In the genomic region with DNA sequence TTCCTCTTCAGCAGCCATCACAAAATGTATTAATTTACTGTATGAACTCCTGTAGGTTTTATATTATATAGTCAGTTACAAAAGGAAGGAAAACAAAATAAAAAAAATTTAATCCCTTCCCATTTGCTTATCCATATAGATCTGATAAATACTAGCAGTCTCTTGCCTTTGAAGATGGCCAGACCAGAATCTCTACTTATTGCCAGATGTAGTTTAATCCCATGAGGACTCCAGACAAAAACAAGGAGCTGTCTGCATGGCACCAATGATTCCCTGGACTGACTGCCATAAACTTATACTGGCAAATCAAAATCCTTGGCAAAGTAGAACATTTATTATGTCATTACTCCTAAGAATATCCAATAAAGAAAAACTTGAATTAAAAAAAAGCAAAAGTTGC, we compare ENCODE assay signal across 19 cellular contexts.
DNase-seq lines count a peak whose midpoint lies in the region; ATAC-seq and TF ChIP-seq lines count a peak whose summit lies in the region.
"Had no signal": no experiment of that assay in that cellular context is flagged by ENCODE, and none has a peak within 500 bp of the region (broad histone marks: within the 10 kb centered on the region; RNA-seq: fewer than 3 reads in every experiment).

No MANE protein-coding gene starts in this region.

- no peaks in the 10 kb centered on the region for H3K79me2 ChIP-seq in SK-N-SH (ENCODE audit: insufficient read depth)

- H3K9me2 ChIP-seq in SK-N-SH = no peaks in the 10 kb centered on the region

- peaks cover 20% of the 10 kb centered on the region for H3F3A ChIP-seq in SK-N-SH (replicated peaks; ENCODE audit: insufficient read depth)

- peaks cover 6% of the 10 kb centered on the region for H3K4me1 Mint-ChIP-seq in progenitor cell of endocrine pancreas (ENCODE audit: low read depth)

- H3K27ac ChIP-seq in A673 (ENCODE audit: low read depth, low read length, poor library complexity, severe bottlenecking) = no peak overlapping the region
- H3K27ac ChIP-seq in SK-N-SH (ENCODE audit: low read depth in 2 of 2, low read length in 1 of 2) = no peak overlapping the region; a peak in 1 of 4 replicates
- H3K27ac ChIP-seq: 22Rv1 had no signal

- BruUV-seq in A673 (replicated peaks; lab: Mats Ljungman, UMichigan) = no TSS peak

- H3K9me3 Mint-ChIP-seq in progenitor cell of endocrine pancreas (ENCODE audit: low read depth) = no peaks in the 10 kb centered on the region
- H3K9me3 Mint-ChIP-seq: CD4-positive, alpha-beta memory T cell; HFFc6 had no signal

- no peaks in the 10 kb centered on the region for H3K9me3 ChIP-seq in A673 (ENCODE audit: low read depth, low read length, poor library complexity, severe bottlenecking)
- H3K9me3 ChIP-seq in SK-N-SH = no peaks in the 10 kb centered on the region
- H3K9me3 ChIP-seq: HAP-1 had no signal

- TF ChIP-seq CTCF in A673 (conservative IDR thresholded peaks at IDR 0.05; ENCODE audit: low read depth, low read length) (no peak), SK-N-SH (IDR thresholded peaks at IDR 0.05) (no peak), progenitor cell of endocrine pancreas (IDR thresholded peaks at IDR 0.05; ENCODE audit: unreplicated experiment) (no peak)

- no peak for ATAC-seq in stimulated activated naive CD8-positive, alpha-beta T cell treated with anti-CD3 and anti-CD28 coated beads, Interleukin-15, Interleukin-2, amounts not matched to agents 100 U/mL and 50 U/mL, for 24 hours

- H2AFZ ChIP-seq in SK-N-SH (ENCODE audit: low read depth) = no peak overlapping the region

- no peak overlapping the region for H3K4me3 ChIP-seq in A673 (ENCODE audit: low read depth, low read length, poor library complexity, severe bottlenecking)
- no peak overlapping the region for H3K4me3 ChIP-seq in SK-N-SH (ENCODE audit: low read depth in 2 of 2, low read length in 1 of 2)
- H3K4me3 ChIP-seq: HAP-1 had no signal

- no peaks in the 10 kb centered on the region for H3K27me3 Mint-ChIP-seq in progenitor cell of endocrine pancreas
- H3K27me3 Mint-ChIP-seq: CD4-positive, alpha-beta memory T cell had no signal

- no peaks in the 10 kb centered on the region for H3K27me3 ChIP-seq in A673 (replicated peaks; ENCODE audit: insufficient read depth, low read depth, low read length, poor library complexity)
- H3K27me3 ChIP-seq in SK-N-SH (ENCODE audit: insufficient read depth) = no peaks in the 10 kb centered on the region

- no peak overlapping the region for H3K4me3 Mint-ChIP-seq in progenitor cell of endocrine pancreas (ENCODE audit: low read depth)
- H3K4me3 Mint-ChIP-seq: CD4-positive, alpha-beta memory T cell; HFFc6 had no signal

- TF ChIP-seq RAD21 in SK-N-SH (IDR thresholded peaks at IDR 0.05; ENCODE audit: low read length) = no peak

- H3K27ac Mint-ChIP-seq in progenitor cell of endocrine pancreas = no peak overlapping the region
- H3K27ac Mint-ChIP-seq: CD4-positive, alpha-beta memory T cell; HFFc6 had no signal

- no peaks in the 10 kb centered on the region for H3K36me3 Mint-ChIP-seq in progenitor cell of endocrine pancreas (ENCODE audit: insufficient read depth)

- intact Hi-C loops in A673 (cut with micrococcal nuclease; ENCODE audit: unreplicated experiment) = no loop called here

- H3K9ac ChIP-seq in SK-N-SH = no peak overlapping the region

- no peaks in the 10 kb centered on the region for H4K20me1 ChIP-seq in SK-N-SH (ENCODE audit: insufficient read depth)

- H3K4me2 ChIP-seq in SK-N-SH = no peak overlapping the region

- no peaks in the 10 kb centered on the region for H3K36me3 ChIP-seq in A673 (ENCODE audit: insufficient read depth, low read length, poor library complexity, severe bottlenecking)
- no peaks in the 10 kb centered on the region for H3K36me3 ChIP-seq in SK-N-SH (replicated peaks in 1 of 2; ENCODE audit: control insufficient read depth in 1 of 2, insufficient read depth in 2 of 2, low read length in 1 of 2)
- H3K36me3 ChIP-seq: HAP-1 had no signal

- peaks cover 35% of the 10 kb centered on the region for H3K4me1 ChIP-seq in A673 (ENCODE audit: insufficient read depth, low read length, poor library complexity, severe bottlenecking)
- peaks cover 10 to 15% of the 10 kb centered on the region in 2 experiments; a peak in 2 of 4 replicates for H3K4me1 ChIP-seq in SK-N-SH (ENCODE audit: control insufficient read depth in 1 of 2, insufficient read depth in 2 of 2, low read depth in 1 of 2, low read length in 1 of 2)

- CTCF ChIA-PET in A673 (lab: Charles Lee) (no interaction called here), SK-N-SH (lab: Yijun Ruan, JAX) (interaction anchor here (1.6 kb wide), 1 partner anchor 53 kb away, joined by 3 read pairs; no protein-coding TSS in a partner anchor)

- TF ChIP-seq EP300 in SK-N-SH (IDR thresholded peaks at IDR 0.05; ENCODE audit: borderline replicate concordance in 1 of 2, low read depth in 1 of 2, low read length in 1 of 2) = no peak

- POLR2A ChIA-PET in A673 (lab: Charles Lee; ENCODE audit: low non-redundant PET) (no interaction called here), SK-N-SH (lab: Yijun Ruan, JAX) (no interaction called here)

- peak; percentile 25 for DNase-seq in DMS 273 (lab: John Stamatoyannopoulos, UW; ENCODE audit: unreplicated experiment)
- DNase-seq in DMS 273 treated with DMSO at 0.1 percent for 48 hours (lab: John Stamatoyannopoulos, UW) = no peak
- peak; percentile 23 for DNase-seq in A673 (ENCODE audit: low spot score)
- peak; percentile 54 for DNase-seq in NCI-H446 treated with DMSO at 0.1 percent for 48 hours (lab: John Stamatoyannopoulos, UW)
- DNase-seq in SK-N-SH = peak; percentile 32
- DNase-seq in stimulated activated naive CD8-positive, alpha-beta T cell treated with anti-CD3 and anti-CD28 coated beads, Interleukin-15, Interleukin-2, amounts not matched to agents 100 U/mL and 50 U/mL, for 24 hours = no peak
- no peak for DNase-seq in activated CD4-positive, alpha-beta T cell treated with anti-CD3 and anti-CD28 coated beads for 4 hours
- DNase-seq in progenitor cell of endocrine pancreas (ENCODE audit: low spot score, unreplicated experiment) = no peak
- DNase-seq: ACHN; AML-193; C1 segment of cervical spinal cord; Calu3; CD4-positive, alpha-beta memory T cell; COR-L47; DND-41; GOT3; HFFc6 had no signal

TF ChIP-seq in SK-N-SH, 30 proteins besides CTCF, POLR2A, EP300 and RAD21:
- no peak for TF ChIP-seq FOSL2 (IDR thresholded peaks at IDR 0.05; ENCODE audit: borderline replicate concordance, low read depth)
- TF ChIP-seq, protein P1, sequence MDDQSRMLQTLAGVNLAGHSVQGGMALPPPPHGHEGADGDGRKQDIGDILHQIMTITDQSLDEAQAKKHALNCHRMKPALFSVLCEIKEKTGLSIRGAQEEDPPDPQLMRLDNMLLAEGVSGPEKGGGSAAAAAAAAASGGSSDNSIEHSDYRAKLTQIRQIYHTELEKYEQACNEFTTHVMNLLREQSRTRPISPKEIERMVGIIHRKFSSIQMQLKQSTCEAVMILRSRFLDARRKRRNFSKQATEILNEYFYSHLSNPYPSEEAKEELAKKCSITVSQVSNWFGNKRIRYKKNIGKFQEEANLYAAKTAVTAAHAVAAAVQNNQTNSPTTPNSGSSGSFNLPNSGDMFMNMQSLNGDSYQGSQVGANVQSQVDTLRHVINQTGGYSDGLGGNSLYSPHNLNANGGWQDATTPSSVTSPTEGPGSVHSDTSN (IDR thresholded peaks at IDR 0.05) = no peak
- 0 out of 2 replicates have a peak, but pooled peaks have one; percentile 26 for TF ChIP-seq TCF12 (IDR thresholded peaks at IDR 0.05)

Comparison
In these comparisons a context has a peak if more than half of its experiments do, and no peak if none do; other contexts are left out.
1. DNase-seq: peak in DMS 273 (single experiment), A673 (single experiment), NCI-H446 treated with DMSO at 0.1 percent for 48 hours (single experiment) and SK-N-SH (single experiment); none in DMS 273 treated with DMSO at 0.1 percent for 48 hours (single experiment), stimulated activated naive CD8-positive, alpha-beta T cell treated with anti-CD3 and anti-CD28 coated beads, Interleukin-15, Interleukin-2, amounts not matched to agents 100 U/mL and 50 U/mL, for 24 hours (single experiment), activated CD4-positive, alpha-beta T cell treated with anti-CD3 and anti-CD28 coated beads for 4 hours (0 of 2) and progenitor cell of endocrine pancreas (single experiment).